In the genomic region with DNA sequence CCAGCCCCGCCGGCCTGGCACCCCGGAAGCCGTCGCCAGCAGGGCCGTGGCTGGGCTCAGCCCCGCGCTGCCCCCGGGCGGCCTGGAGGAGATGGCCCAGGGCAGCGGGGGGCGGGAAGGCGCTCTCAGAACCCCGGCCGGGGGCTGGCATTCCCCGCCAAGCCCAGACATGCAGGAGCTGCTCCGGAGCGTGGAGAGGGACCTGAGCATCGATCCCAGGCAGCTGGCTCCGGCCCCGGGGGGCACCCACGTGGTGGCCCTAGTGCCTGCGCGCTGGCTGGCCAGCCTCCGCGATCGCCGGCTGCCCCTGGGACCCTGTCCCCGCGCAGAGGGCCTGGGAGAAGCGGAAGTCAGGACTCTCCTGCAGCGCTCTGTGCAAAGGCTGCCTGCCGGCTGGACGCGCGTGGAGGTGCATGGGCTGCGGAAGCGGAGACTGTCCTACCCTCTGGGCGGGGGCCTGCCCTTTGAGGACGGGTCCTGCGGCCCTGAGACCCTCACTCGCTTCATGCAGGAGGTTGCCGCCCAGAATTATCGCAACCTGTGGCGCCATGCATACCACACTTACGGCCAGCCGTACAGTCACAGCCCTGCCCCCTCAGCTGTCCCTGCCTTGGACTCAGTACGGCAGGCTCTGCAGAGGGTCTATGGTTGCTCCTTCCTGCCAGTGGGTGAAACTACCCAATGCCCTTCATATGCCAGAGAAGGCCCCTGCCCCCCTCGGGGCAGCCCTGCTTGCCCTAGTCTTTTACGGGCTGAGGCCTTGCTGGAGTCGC, we compare ENCODE assay signal across 9 cellular contexts. TPM values are rescaled to one million over a fixed set of nuclear protein-coding genes. Genes with fewer than 3 reads are reported as not detected.
DNase-seq lines count a peak whose midpoint lies in the region; ATAC-seq, FAIRE-seq and TF ChIP-seq lines count a peak whose summit lies in the region.
"Had no signal": no experiment of that assay in that cellular context is flagged by ENCODE, and none has a peak within 500 bp of the region (broad histone marks: within the 10 kb centered on the region; RNA-seq: fewer than 3 reads in every experiment).

No MANE protein-coding gene starts in this region.

- no peaks in the 10 kb centered on the region for H3K9me3 ChIP-seq in suprapubic skin

- TF ChIP-seq CTCF in C4-2B (conservative IDR thresholded peaks at IDR 0.05) (no peak; the same call in 1 of the 2 replicates), LNCaP clone FGC (IDR thresholded peaks at IDR 0.05; ENCODE audit: control insufficient read depth, extremely low read depth, insufficient read depth) (peak; percentile 31; the same call in 1 of the 2 replicates), brain microvascular endothelial cell (IDR thresholded peaks at IDR 0.05; ENCODE audit: low read depth, low read length, missing control alignments) (no peak), suprapubic skin (IDR thresholded peaks at IDR 0.05) (no peak), D721Med (IDR thresholded peaks at IDR 0.05; ENCODE audit: insufficient read depth, missing control alignments) (no peak)

- 38% methylated on average over 13 of the region's 51 CpGs for WGBS in suprapubic skin

- H3K36me3 ChIP-seq in brain microvascular endothelial cell (replicated peaks) (peaks cover 2% of the 10 kb centered on the region), suprapubic skin (peaks cover 36% of the 10 kb centered on the region)

- H3K4me1 ChIP-seq in suprapubic skin, result peaks cover 80% of the 10 kb centered on the region

- no peak for TF ChIP-seq POLR2A in suprapubic skin (IDR thresholded peaks at IDR 0.05)

- FAIRE-seq in D721Med (lab: Jason Lieb, UNC), result no peak

- TF ChIP-seq EP300 in suprapubic skin (IDR thresholded peaks at IDR 0.05), result no peak

- DNase-seq in LNCaP clone FGC (ENCODE audit: low read depth) (no peak), brain microvascular endothelial cell (no peak), left lobe of liver (ENCODE audit: low spot score) (peak; percentile 54), suprapubic skin (ENCODE audit: low spot score in 2 of 2) (peak in 1 of 2 donors; percentile 73), D721Med (ENCODE audit: insufficient read length, low spot score) (no peak), kidney tubule cell (ENCODE audit: low spot score) (no peak)

- peak overlapping the region; percentile 75 for H3K27ac ChIP-seq in C4-2B
- H3K27ac ChIP-seq in brain microvascular endothelial cell, result peak overlapping the region; percentile 52
- peak overlapping the region; percentile 88 for H3K27ac ChIP-seq in suprapubic skin

- ATAC-seq in GM19467 (IDR thresholded peaks at IDR 0.05; ENCODE audit: unreplicated experiment) (peak; percentile 27), left lobe of liver (peak; percentile 56)

- in situ Hi-C loops in brain microvascular endothelial cell (cut with HindIII; ENCODE audit: low pct_ligation_motif_present, low sequenced_read_pairs), result no loop called here

- H3K4me3 ChIP-seq in LNCaP clone FGC (ENCODE audit: low read depth, low read length) (peak overlapping the region; percentile 87), brain microvascular endothelial cell (ENCODE audit: low read depth, low read length) (peak overlapping the region; percentile 54), suprapubic skin (peak overlapping the region; percentile 61)

- H3K27me3 ChIP-seq in brain microvascular endothelial cell (replicated peaks), result no peaks in the 10 kb centered on the region
- no peaks in the 10 kb centered on the region for H3K27me3 ChIP-seq in suprapubic skin

RNA-seq across cellular contexts. Expression of a gene that starts 0.6 kb away (rescaled TPM):
- total RNA-seq in left lobe of liver (27.0 TPM), suprapubic skin (10 to 100 TPM; 40.0 to 61.7 (median 51.3) TPM)

RNA-seq across cellular contexts. Expression of a gene that starts 14.9 kb away (rescaled TPM):
- total RNA-seq in left lobe of liver (4.2 TPM), suprapubic skin (1 to 10 TPM; 2.2 to 4.6 (median 2.9) TPM)

RNA-seq across cellular contexts. Expression of a gene that starts 17.6 kb away (rescaled TPM):
- total RNA-seq in left lobe of liver (1,138 TPM), suprapubic skin (1 to 10 TPM; 3.9 to 7.4 (median 5.9) TPM)
- total RNA-seq: pulmonary artery endothelial cell had no signal

RNA-seq across cellular contexts. Expression of a gene that starts 36.8 kb away (rescaled TPM):
- total RNA-seq in left lobe of liver, result 1,041 TPM
- total RNA-seq in suprapubic skin, result 100 to 1,000 TPM; 146 to 256 (median 194) TPM

RNA-seq across cellular contexts. Expression of a gene that starts 40.4 kb away (rescaled TPM):
- total RNA-seq in left lobe of liver, result 97.8 TPM
- 100 to 1,000 TPM; 186 to 341 (median 220) TPM for total RNA-seq in suprapubic skin

Comparison
In these comparisons a context has a peak if more than half of its experiments do, and no peak if none do; other contexts are left out.
1. RNA of a gene that starts 17.6 kb away (total RNA-seq): 1,138 TPM in left lobe of liver (single experiment); 3.9 to 7.4 TPM in suprapubic skin; every median in the first group is over 100 times any median in the second.
2. Peak in every context shown above with its lines, with median percentiles within 50 percentile points of each other: H3K27ac ChIP-seq and H3K4me3 ChIP-seq.